8 cellular contexts compared by ENCODE assay signal in the genomic region with DNA sequence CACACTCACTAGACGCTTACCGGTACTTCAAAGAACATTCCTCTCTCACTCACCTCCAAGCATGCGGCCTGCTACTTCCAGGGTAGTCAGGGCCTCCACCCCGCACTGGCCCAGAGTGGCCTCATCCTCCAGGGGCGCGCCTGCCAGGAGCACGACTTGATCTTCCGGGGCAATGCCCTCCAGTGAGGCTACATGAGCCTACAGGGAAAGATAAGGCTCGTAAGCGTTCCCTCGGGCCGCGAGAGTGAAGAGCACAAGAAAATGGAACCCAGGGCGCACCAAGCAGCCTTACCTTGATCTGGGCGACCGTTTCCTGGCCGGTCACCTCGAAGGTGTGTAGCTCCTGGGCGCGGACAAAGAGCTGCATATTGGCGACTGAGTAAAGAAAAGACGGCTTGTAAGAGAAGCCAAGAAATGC. TPM values are rescaled to one million over a fixed set of nuclear protein-coding genes. Genes with fewer than 3 reads are reported as not detected.
DNase-seq lines count a peak whose midpoint lies in the region; ATAC-seq and TF ChIP-seq lines count a peak whose summit lies in the region.

No MANE protein-coding gene starts in this region.

- peaks cover 0 to 63% (median 40%) of the 10 kb centered on the region in 9 donors for H3K36me3 ChIP-seq in heart right ventricle

- DNase-seq in heart right ventricle (no peak), Right ventricle myocardium superior (no peak), islet precursor cell (peak; percentile 58), NCI-H1436 treated with DMSO at 0.1 percent for 48 hours (lab: John Stamatoyannopoulos, UW) (no peak), NCI-H526 treated with DMSO at 0.1 percent for 48 hours (lab: John Stamatoyannopoulos, UW) (no peak), SK-N-DZ (ENCODE audit: low spot score) (no peak)
- no peak for DNase-seq in activated naive CD8-positive, alpha-beta T cell treated with anti-CD3 and anti-CD28 coated beads for 36 hours
- peak; percentile 41 for DNase-seq in stimulated activated naive CD8-positive, alpha-beta T cell treated with anti-CD3 and anti-CD28 coated beads, Interleukin-15, Interleukin-2, amounts not matched to agents 100 U/mL and 50 U/mL, for 24 hours

- H3K27me3 ChIP-seq in heart right ventricle = no peaks in the 10 kb centered on the region

- peak overlapping the region; percentile 99 for H3K27ac Mint-ChIP-seq in activated naive CD8-positive, alpha-beta T cell treated with anti-CD3 and anti-CD28 coated beads for 36 hours

- H3K4me3 Mint-ChIP-seq in activated naive CD8-positive, alpha-beta T cell treated with anti-CD3 and anti-CD28 coated beads for 36 hours = peak overlapping the region; percentile 99

- peaks cover 6% of the 10 kb centered on the region for H3K27me3 Mint-ChIP-seq in activated naive CD8-positive, alpha-beta T cell treated with anti-CD3 and anti-CD28 coated beads for 36 hours

- no peak for TF ChIP-seq CTCF in heart right ventricle (IDR thresholded peaks at IDR 0.05)

- peaks cover 38% of the 10 kb centered on the region for H3K4me1 Mint-ChIP-seq in activated naive CD8-positive, alpha-beta T cell treated with anti-CD3 and anti-CD28 coated beads for 36 hours

- H3K4me3 ChIP-seq in heart right ventricle = peak overlapping the region; percentile 65 to 100 (median 92)

- H3K9me3 Mint-ChIP-seq in activated naive CD8-positive, alpha-beta T cell treated with anti-CD3 and anti-CD28 coated beads for 36 hours = no peaks in the 10 kb centered on the region

- peaks cover 46% of the 10 kb centered on the region for H3K36me3 Mint-ChIP-seq in activated naive CD8-positive, alpha-beta T cell treated with anti-CD3 and anti-CD28 coated beads for 36 hours

- peak overlapping the region; percentile 59 to 98 (median 90) for H3K27ac ChIP-seq in heart right ventricle

- WGBS in heart right ventricle, 2 donors = 1 to 2% methylated on average over 22 of the region's 22 CpGs

- ATAC-seq in heart right ventricle (no peak), Right ventricle myocardium superior (ENCODE audit: poor library complexity) (no peak)
- ATAC-seq in stimulated activated naive CD8-positive, alpha-beta T cell treated with anti-CD3 and anti-CD28 coated beads, Interleukin-15, Interleukin-2, amounts not matched to agents 100 U/mL and 50 U/mL, for 24 hours = no peak

- H3K4me1 ChIP-seq in heart right ventricle = peaks cover 6 to 57% (median 35%) of the 10 kb centered on the region in 9 donors

- H3K9me3 ChIP-seq in heart right ventricle = no peaks in the 10 kb centered on the region

- intact Hi-C loops in heart right ventricle (cut with DNase I) (loop anchor here in 3 of 10 donors (5.0 kb wide), 3 partner anchors 39 to 109 kb away; a partner anchor contains a TSS), Right ventricle myocardium superior (cut with DNase I) (no loop called here)

RNA-seq across cellular contexts. Expression of a gene that starts 0.5 kb away (rescaled TPM):
- total RNA-seq in heart right ventricle = 100 to 1,000 TPM; 536 to 674 (median 617) TPM
- 1,000 to 10,000 TPM; 1,297 to 1,540 TPM for polyA plus RNA-seq in heart right ventricle
- 666 TPM for total RNA-seq in Right ventricle myocardium superior
- total RNA-seq in activated naive CD8-positive, alpha-beta T cell treated with anti-CD3 and anti-CD28 coated beads for 36 hours = 1,000 to 10,000 TPM; 1,087 to 1,097 TPM
- polyA plus RNA-seq in SK-N-DZ (2014; cell fraction: cytosol; rRNA removed) = 666 and 692 TPM in 2 replicates
- polyA plus RNA-seq in SK-N-DZ (2014; cell fraction: nucleus; rRNA removed) = 399 and 571 TPM in 2 replicates

RNA-seq across cellular contexts. Expression of a gene that starts 0.7 kb away (rescaled TPM):
- total RNA-seq in heart right ventricle (10 to 100 TPM; 33.8 to 44.8 (median 39.9) TPM), Right ventricle myocardium superior (33.5 TPM)
- polyA plus RNA-seq in heart right ventricle = 10 to 100 TPM in 1 of 2 donors, 1 to 10 TPM in 1; 6.4 to 39.0 TPM
- 100 to 1,000 TPM in 1 of 2 experiments, 10 to 100 TPM in 1; 99.9 to 100 TPM for total RNA-seq in activated naive CD8-positive, alpha-beta T cell treated with anti-CD3 and anti-CD28 coated beads for 36 hours
- 114 and 117 TPM in 2 replicates for polyA plus RNA-seq in SK-N-DZ (2014; cell fraction: cytosol; rRNA removed)
- polyA plus RNA-seq in SK-N-DZ (2014; cell fraction: nucleus; rRNA removed) = 41.2 and 44.6 TPM in 2 replicates

RNA-seq across cellular contexts. Expression of a gene that starts 4.0 kb away (rescaled TPM):
- total RNA-seq in heart right ventricle (1 to 10 TPM; 4.3 to 8.3 (median 6.5) TPM), Right ventricle myocardium superior (5.7 TPM)
- polyA plus RNA-seq in heart right ventricle = 10 to 100 TPM; 16.5 to 17.5 TPM
- total RNA-seq in activated naive CD8-positive, alpha-beta T cell treated with anti-CD3 and anti-CD28 coated beads for 36 hours = 10 to 100 TPM; 14.9 to 15.1 TPM
- polyA plus RNA-seq in SK-N-DZ (2014; cell fraction: cytosol; rRNA removed) = 10.6 and 11.0 TPM in 2 replicates
- 8.1 and 8.6 TPM in 2 replicates for polyA plus RNA-seq in SK-N-DZ (2014; cell fraction: nucleus; rRNA removed)

RNA-seq across cellular contexts. Expression of a gene that starts 9.8 kb away (rescaled TPM):
- total RNA-seq in heart right ventricle (10 to 100 TPM; 38.1 to 87.8 (median 69.5) TPM), Right ventricle myocardium superior (72.4 TPM)
- polyA plus RNA-seq in heart right ventricle = 10 to 100 TPM; 18.5 to 83.6 TPM
- 10 to 100 TPM; 12.3 to 14.7 TPM for total RNA-seq in activated naive CD8-positive, alpha-beta T cell treated with anti-CD3 and anti-CD28 coated beads for 36 hours
- polyA plus RNA-seq in SK-N-DZ (2014; cell fraction: cytosol; rRNA removed) = 34.3 and 35.1 TPM in 2 replicates
- polyA plus RNA-seq in SK-N-DZ (2014; cell fraction: nucleus; rRNA removed) = 130 and 162 TPM in 2 replicates

RNA-seq across cellular contexts. Expression of a gene that starts 12.9 kb away (rescaled TPM):
- total RNA-seq in heart right ventricle = 10 to 100 TPM; 24.1 to 34.0 (median 27.8) TPM
- 10 to 100 TPM; 22.2 to 24.6 TPM for polyA plus RNA-seq in heart right ventricle
- 29.9 TPM for total RNA-seq in Right ventricle myocardium superior
- 10 to 100 TPM; 27.5 to 29.3 TPM for total RNA-seq in activated naive CD8-positive, alpha-beta T cell treated with anti-CD3 and anti-CD28 coated beads for 36 hours
- polyA plus RNA-seq in SK-N-DZ (2014; cell fraction: cytosol; rRNA removed) = 13.6 and 24.3 TPM in 2 replicates
- 30.5 and 38.6 TPM in 2 replicates for polyA plus RNA-seq in SK-N-DZ (2014; cell fraction: nucleus; rRNA removed)

Comparison
In these comparisons a context has a peak if more than half of its experiments do, and no peak if none do; other contexts are left out.
1. DNase-seq: peak in islet precursor cell (single experiment) and stimulated activated naive CD8-positive, alpha-beta T cell treated with anti-CD3 and anti-CD28 coated beads, Interleukin-15, Interleukin-2, amounts not matched to agents 100 U/mL and 50 U/mL, for 24 hours (single experiment); none in heart right ventricle (0 of 2), Right ventricle myocardium superior (single experiment), activated naive CD8-positive, alpha-beta T cell treated with anti-CD3 and anti-CD28 coated beads for 36 hours (single experiment), NCI-H1436 treated with DMSO at 0.1 percent for 48 hours (single experiment), NCI-H526 treated with DMSO at 0.1 percent for 48 hours (single experiment) and SK-N-DZ (single experiment).